ENCODE assay signal across 21 cellular contexts in the genomic region with DNA sequence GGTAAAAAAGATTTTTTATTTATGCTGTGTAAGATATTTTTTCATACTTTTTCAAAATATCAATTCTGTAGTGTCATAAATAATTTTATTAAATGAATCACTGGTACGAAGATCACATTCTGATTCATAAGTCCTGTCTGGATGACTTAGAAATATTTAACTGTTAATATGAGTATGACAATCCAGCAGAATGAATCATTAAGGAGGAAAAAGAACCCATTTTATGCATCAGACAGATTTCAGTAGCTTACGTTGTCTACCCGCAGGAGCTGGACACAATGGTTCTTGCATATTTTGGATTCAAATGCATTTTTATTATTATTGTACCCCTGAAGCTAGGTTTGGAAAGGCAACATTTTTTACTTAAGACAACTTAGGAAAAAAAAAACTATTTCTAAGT.
"Had no signal": no experiment of that assay in that cellular context is flagged by ENCODE, and none has a peak within 500 bp of the region (broad histone marks: within the 10 kb centered on the region; RNA-seq: fewer than 3 reads in every experiment).

No MANE protein-coding gene starts in this region.

- H3K4me3 ChIP-seq: Peyer's patch had no signal

- H3K9me3 ChIP-seq: Peyer's patch had no signal

- ATAC-seq: activated CD4-positive, CD25-positive, alpha-beta regulatory T cell treated with anti-CD3 and anti-CD28 coated beads, Interleukin-2, amount 50 U/mL, for 24 hours; activated CD8-positive, alpha-beta T cell treated with anti-CD3 and anti-CD28 coated beads for 36 hours; activated T-cell treated with anti-CD3 and anti-CD28 coated beads, Interleukin-2, amount 50 U/mL, for 72 hours had no signal

- H3K36me3 ChIP-seq: brain microvascular endothelial cell, Peyer's patch had no signal

- H3K4me1 ChIP-seq: Peyer's patch had no signal

- H3K27me3 ChIP-seq: brain microvascular endothelial cell, Peyer's patch had no signal

- DNase-seq: activated CD4-positive, alpha-beta T cell treated with anti-CD3 and anti-CD28 coated beads for 4 hours; activated CD8-positive, alpha-beta memory T cell treated with anti-CD3 and anti-CD28 coated beads, Interleukin-2, amount 50 U/mL, for 4 hours; activated CD8-positive, alpha-beta T cell treated with anti-CD3 and anti-CD28 coated beads for 36 hours; activated gamma-delta T cell treated with Interleukin-2 at 50 U/mL for 16 hours; activated naive CD4-positive, alpha-beta T cell treated with anti-CD3 and anti-CD28 coated beads, Interleukin-2, amount 10 ng/mL, durations not matched to agents 7 days and 5 days; activated naive CD8-positive, alpha-beta T cell treated with anti-CD3 and anti-CD28 coated beads for 36 hours; activated T-cell treated with anti-CD3 and anti-CD28 coated beads, Interleukin-2, amount 50 U/mL, for 72 hours; brain microvascular endothelial cell; cerebellar nuclear complex; Karpas-422; NCI-H1105 treated with DMSO at 0.1 percent for 48 hours; NCI-H1436 treated with DMSO at 0.1 percent for 48 hours; NCI-H187; NCI-H2081 treated with DMSO at 0.1 percent for 48 hours; NCI-H2171; NCI-H2227 treated with DMSO at 0.1 percent for 48 hours; NCI-H510A; NCI-H69; Peyer's patch; SHP77 treated with DMSO at 0.1 percent for 48 hours had no signal

- H3K27ac ChIP-seq: brain microvascular endothelial cell, Peyer's patch had no signal
